ENCODE assay signal across 19 cellular contexts in the genomic region with DNA sequence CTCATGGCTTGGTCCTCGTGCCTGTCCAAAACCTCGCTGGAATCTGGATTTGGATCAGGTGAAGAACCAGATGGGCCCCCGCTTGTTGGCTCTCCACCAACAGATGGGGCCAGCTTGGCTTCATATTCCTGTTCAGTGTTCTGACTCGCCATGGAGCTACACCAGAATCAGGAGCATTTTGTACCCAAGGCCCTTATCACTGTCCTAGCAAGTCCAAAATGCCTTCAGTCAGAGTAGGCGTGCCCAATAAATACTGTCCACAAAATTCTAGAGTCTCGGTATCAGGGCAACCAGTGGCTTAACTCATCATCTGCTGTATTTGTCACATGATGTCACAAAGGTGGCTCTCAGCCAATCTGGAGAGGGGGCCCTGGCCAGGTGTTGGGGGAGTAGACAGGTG. TPM values are rescaled to one million over a fixed set of nuclear protein-coding genes. Genes with fewer than 3 reads are reported as not detected.
"Had no signal": no experiment of that assay in that cellular context is flagged by ENCODE, and none has a peak within 500 bp of the region (broad histone marks: within the 10 kb centered on the region; RNA-seq: fewer than 3 reads in every experiment).

A gene with protein sequence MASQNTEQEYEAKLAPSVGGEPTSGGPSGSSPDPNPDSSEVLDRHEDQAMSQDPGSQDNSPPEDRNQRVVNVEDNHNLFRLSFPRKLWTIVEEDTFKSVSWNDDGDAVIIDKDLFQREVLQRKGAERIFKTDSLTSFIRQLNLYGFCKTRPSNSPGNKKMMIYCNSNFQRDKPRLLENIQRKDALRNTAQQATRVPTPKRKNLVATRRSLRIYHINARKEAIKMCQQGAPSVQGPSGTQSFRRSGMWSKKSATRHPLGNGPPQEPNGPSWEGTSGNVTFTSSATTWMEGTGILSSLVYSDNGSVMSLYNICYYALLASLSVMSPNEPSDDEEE (minus strand): TSS at position 224 of the 400 bp plus-strand sequence. CDS start 72 bp downstream, at position 152.

RNA-seq across cellular contexts. Expression of the gene that starts here (rescaled TPM):
- total RNA-seq: activated B cell treated with CpG ODN at 0.5 μM for 24 hours; activated CD4-positive, alpha-beta memory T cell treated with anti-CD3 and anti-CD28 coated beads for 36 hours; activated CD4-positive, alpha-beta T cell treated with anti-CD3 and anti-CD28 coated beads, Interleukin-2, amount 10 ng/mL, durations not matched to agents 24 days and 14 days; activated naive CD4-positive, alpha-beta T cell treated with anti-CD3 and anti-CD28 coated beads for 36 hours; activated T-cell treated with anti-CD3 and anti-CD28 coated beads, Interleukin-2, amount 50 U/mL, for 4 hours; activated T-cell treated with anti-CD3 and anti-CD28 coated beads, Interleukin-2, amount 50 U/mL, for 72 hours; activated T-helper 1 cell treated with anti-CD3 and anti-CD28 coated beads, Interleukin-12 subunit alpha, Interleukin-12 subunit beta, Interleukin-2, Interleukin-4 antibody, amounts not matched to agents 30 ng/mL and 10 ng/mL and 1 ng/mL, durations not matched to agents 14 hours and 24 hours and 36 hours; activated T-helper 17 cell treated with anti-CD3 and anti-CD28 coated beads, Interleukin-2, amount 50 U/mL, for 72 hours; adrenal gland; aorta; astrocyte; body of pancreas; breast epithelium; cardiac muscle cell; cerebellum; T-cell; T-helper 1 cell treated with Interleukin-12 subunit alpha and Interleukin-12 subunit beta and Interleukin-4 antibody, amounts not matched to agents 30 ng/mL and 1 ng/mL, for 36 hours; T-helper 17 cell; T-helper 2 cell treated with Interferon-gamma antibody and Interleukin-4, amounts not matched to agents 100 ng/mL and 5 ng/mL, for 36 hours had no signal
- polyA plus RNA-seq: adrenal gland, cardiac muscle cell had no signal
